Comparison of ENCODE assay signal across 23 cellular contexts in the genomic region with DNA sequence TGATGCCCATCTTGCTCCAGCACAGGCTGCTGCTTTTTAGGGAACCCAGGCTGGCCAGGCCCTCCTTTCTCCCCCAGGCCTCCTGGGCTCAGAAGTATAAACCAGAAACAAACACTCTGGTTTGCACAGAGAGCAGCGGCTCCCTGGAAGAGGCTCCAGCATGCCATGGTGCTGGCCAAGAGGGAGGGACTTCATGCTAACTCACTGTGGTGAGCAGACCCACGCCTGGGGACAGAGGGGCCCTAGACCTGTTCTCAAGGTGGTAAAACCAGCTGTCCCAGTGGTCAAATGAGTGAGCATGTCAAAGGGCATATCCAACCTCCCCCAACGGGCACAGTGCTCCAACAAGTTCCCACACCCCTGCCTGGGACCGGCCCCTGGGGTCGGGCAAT. TPM values are rescaled to one million over a fixed set of nuclear protein-coding genes. Genes with fewer than 3 reads are reported as not detected.
DNase-seq lines count a peak whose midpoint lies in the region; ATAC-seq and TF ChIP-seq lines count a peak whose summit lies in the region.
"Had no signal": no experiment of that assay in that cellular context is flagged by ENCODE, and none has a peak within 500 bp of the region (broad histone marks: within the 10 kb centered on the region; RNA-seq: fewer than 3 reads in every experiment).

No MANE protein-coding gene starts in this region.

- H3K9ac ChIP-seq in H9 (ENCODE audit: extremely low read depth, insufficient read length, low read length), result no peak overlapping the region
- H3K9ac ChIP-seq in endodermal cell (ENCODE audit: extremely low read depth, low read length, poor library complexity, severe bottlenecking), result no peak overlapping the region
- H3K9ac ChIP-seq: BLaER1 treated with 17β-estradiol and CSF1 and Interleukin-3, amounts not matched to agents 10 nM and 100 nM had no signal

- no peaks in the 10 kb centered on the region for H4K20me1 ChIP-seq in H9 (ENCODE audit: control insufficient read depth, insufficient read depth, insufficient read length)

- H3K9me3 Mint-ChIP-seq in activated CD8-positive, alpha-beta T cell treated with anti-CD3 and anti-CD28 coated beads, Interleukin-2, amount 10 ng/mL, durations not matched to agents 7 days and 5 days (ENCODE audit: insufficient read depth), result no peaks in the 10 kb centered on the region
- H3K9me3 Mint-ChIP-seq in H9 (no peaks in the 10 kb centered on the region), endodermal cell (no peaks in the 10 kb centered on the region)
- H3K9me3 Mint-ChIP-seq: brain; dendritic cell treated with granulocyte-macrophage colony-stimulating factor and Interleukin-4, amounts not matched to agents 40 ng/mL and 50 ng/mL, for 4 days; memory B cell; nephron progenitor cell had no signal

- H3K4ac ChIP-seq in H9 (ENCODE audit: low read depth, low read length), result no peak overlapping the region

- H4K8ac ChIP-seq in H9 (replicated peaks; ENCODE audit: insufficient read length, low read depth, low read length), result no peak overlapping the region

- peaks cover 91% of the 10 kb centered on the region for H3K36me3 Mint-ChIP-seq in activated CD8-positive, alpha-beta T cell treated with anti-CD3 and anti-CD28 coated beads, Interleukin-2, amount 10 ng/mL, durations not matched to agents 7 days and 5 days (ENCODE audit: low read depth)
- H3K36me3 Mint-ChIP-seq in H9 (ENCODE audit: insufficient read depth in 1 of 3, low read depth in 3 of 3) (peaks cover 0 to 9% (median 1%) of the 10 kb centered on the region in 3 experiments; a peak in 2 of 7 replicates), endodermal cell (ENCODE audit: low read depth) (no peaks in the 10 kb centered on the region)
- H3K36me3 Mint-ChIP-seq: memory B cell had no signal

- H4K91ac ChIP-seq in H9 (ENCODE audit: insufficient read length, low read depth, low read length), result no peak overlapping the region

- ATAC-seq in activated CD8-positive, alpha-beta T cell treated with anti-CD3 and anti-CD28 coated beads, Interleukin-2, amount 10 ng/mL, durations not matched to agents 7 days and 5 days, result no peak
- no peak for ATAC-seq in stimulated activated naive CD8-positive, alpha-beta T cell treated with anti-CD3 and anti-CD28 coated beads, Interleukin-15, Interleukin-2, amounts not matched to agents 100 U/mL and 50 U/mL, for 24 hours
- ATAC-seq: GM12878, upper lobe of right lung had no signal

- TF ChIP-seq CTCF in H9 (conservative IDR thresholded peaks at IDR 0.05), result no peak
- TF ChIP-seq CTCF in endodermal cell (conservative IDR thresholded peaks at IDR 0.05), result no peak

- peak; percentile 68 for DNase-seq in activated CD8-positive, alpha-beta memory T cell treated with anti-CD3 and anti-CD28 coated beads for 24 hours
- DNase-seq in activated CD8-positive, alpha-beta memory T cell treated with anti-CD3 and anti-CD28 coated beads, Interleukin-2, amount 50 U/mL, for 48 hours, result no peak
- DNase-seq in activated CD8-positive, alpha-beta T cell treated with anti-CD3 and anti-CD28 coated beads, Interleukin-2, amount 10 ng/mL, durations not matched to agents 7 days and 5 days, result no peak
- DNase-seq in stimulated activated naive CD8-positive, alpha-beta T cell treated with anti-CD3 and anti-CD28 coated beads, Interleukin-15, Interleukin-2, amounts not matched to agents 100 U/mL and 50 U/mL, for 24 hours, result peak; percentile 29
- DNase-seq in H9 (no peak), endodermal cell (no peak)
- no peak for DNase-seq in central memory CD4-positive, alpha-beta T cell
- DNase-seq: activated CD4-positive, CD25-positive, alpha-beta regulatory T cell treated with anti-CD3 and anti-CD28 coated beads, Interleukin-2, amount 50 U/mL, for 72 hours; activated gamma-delta T cell; foreskin melanocyte; NCI-H1105; NCI-H524; nephron progenitor cell; stimulated activated CD4-positive, alpha-beta T cell treated with anti-CD3 and anti-CD28 coated beads, Interleukin-1b, Interleukin-23, amount 100 ng/mL, for 48 hours; stomach; upper lobe of right lung had no signal

- H2BK15ac ChIP-seq in H9 (ENCODE audit: low read depth, low read length), result no peak overlapping the region

- H3K27ac ChIP-seq in angular gyrus (ENCODE audit: low read depth, low read length) (peak overlapping the region; percentile 2), H9 (ENCODE audit: insufficient read length, low read depth, low read length) (no peak overlapping the region), endodermal cell (ENCODE audit: low read depth, low read length) (no peak overlapping the region)
- H3K27ac ChIP-seq: BLaER1 treated with 17β-estradiol and CSF1 and Interleukin-3, amounts not matched to agents 10 nM and 100 nM; upper lobe of right lung had no signal

- no peak overlapping the region for H2BK12ac ChIP-seq in H9 (ENCODE audit: insufficient read length, low read depth, low read length)

- no peaks in the 10 kb centered on the region for H3K79me1 ChIP-seq in H9 (ENCODE audit: insufficient read depth, low read depth, low read length, poor library complexity, severe bottlenecking)

- H3K27me3 Mint-ChIP-seq in activated CD8-positive, alpha-beta T cell treated with anti-CD3 and anti-CD28 coated beads, Interleukin-2, amount 10 ng/mL, durations not matched to agents 7 days and 5 days (ENCODE audit: low read depth), result no peaks in the 10 kb centered on the region
- no peaks in the 10 kb centered on the region for H3K27me3 Mint-ChIP-seq in H9 (ENCODE audit: low read depth)
- H3K27me3 Mint-ChIP-seq in endodermal cell (ENCODE audit: insufficient read depth), result no peaks in the 10 kb centered on the region

- H3K4me3 ChIP-seq in endodermal cell (ENCODE audit: low read length), result no peak overlapping the region
- H3K4me3 ChIP-seq: BLaER1 treated with 17β-estradiol and CSF1 and Interleukin-3, amounts not matched to agents 10 nM and 100 nM; GM12878; stomach; upper lobe of right lung had no signal

- no peak overlapping the region for H3K14ac ChIP-seq in H9 (ENCODE audit: insufficient read depth, low read length)

- no peak overlapping the region for H3K56ac ChIP-seq in H9 (ENCODE audit: insufficient read length, low read depth, low read length)

- no peak overlapping the region for H4K5ac ChIP-seq in H9 (ENCODE audit: insufficient read length, low read depth, low read length)

- no peaks in the 10 kb centered on the region for H3K36me3 ChIP-seq in endodermal cell (ENCODE audit: control insufficient read depth, insufficient read depth, low read length)
- H3K36me3 ChIP-seq: stomach, upper lobe of right lung had no signal

- H2BK120ac ChIP-seq in H9 (ENCODE audit: low read depth, low read length, poor library complexity, severe bottlenecking), result no peak overlapping the region

- no peak overlapping the region for H3T11ph ChIP-seq in H9 (ENCODE audit: low read length)

- H2BK20ac ChIP-seq in H9 (ENCODE audit: low read depth, low read length, poor library complexity, severe bottlenecking), result no peak overlapping the region

- no CpG with 5 or more reads among the region's 5 CpGs for WGBS in H9 (ENCODE audit: extremely low coverage, insufficient read length, low lambda C conversion rate)
- 85 to 92% methylated on average over 2 to 5 of the region's 5 CpGs for WGBS in endodermal cell (ENCODE audit: insufficient coverage in 1 of 2, insufficient read length in 1 of 2), 2 experiments

- H3K4me2 ChIP-seq in H9 (ENCODE audit: insufficient read depth, insufficient read length, low read length), result no peak overlapping the region
- H3K4me2 ChIP-seq: BLaER1 treated with 17β-estradiol and CSF1 and Interleukin-3, amounts not matched to agents 10 nM and 100 nM had no signal

- no peaks in the 10 kb centered on the region for H3K9me3 ChIP-seq in H9 (ENCODE audit: control insufficient read depth, low read depth, low read length)
- no peaks in the 10 kb centered on the region for H3K9me3 ChIP-seq in endodermal cell (ENCODE audit: control insufficient read depth, low read length)
- H3K9me3 ChIP-seq: BLaER1 treated with 17β-estradiol and CSF1 and Interleukin-3, amounts not matched to agents 10 nM and 100 nM; stomach; upper lobe of right lung had no signal

- no peak overlapping the region for H2BK5ac ChIP-seq in H9 (ENCODE audit: insufficient read length, low read length)

- H2AFZ ChIP-seq in H9 (ENCODE audit: low read length), result no peak overlapping the region

- H3K4me1 ChIP-seq in H9 (ENCODE audit: insufficient read depth, low read length) (peaks cover 9% of the 10 kb centered on the region), endodermal cell (ENCODE audit: control insufficient read depth, insufficient read depth, low read length) (peaks cover 9% of the 10 kb centered on the region)
- H3K4me1 ChIP-seq: stomach, upper lobe of right lung had no signal

- H3K27ac Mint-ChIP-seq in activated CD8-positive, alpha-beta T cell treated with anti-CD3 and anti-CD28 coated beads, Interleukin-2, amount 10 ng/mL, durations not matched to agents 7 days and 5 days, result peak overlapping the region; percentile 98
- H3K27ac Mint-ChIP-seq in H9 (no peak overlapping the region), endodermal cell (no peak overlapping the region)
- H3K27ac Mint-ChIP-seq: dendritic cell treated with granulocyte-macrophage colony-stimulating factor and Interleukin-4, amounts not matched to agents 40 ng/mL and 50 ng/mL, for 4 days; memory B cell; nephron progenitor cell had no signal

- CTCF ChIA-PET in activated CD8-positive, alpha-beta T cell treated with anti-CD3 and anti-CD28 coated beads, Interleukin-2, amount 10 ng/mL, durations not matched to agents 7 days and 5 days (lab: Charles Lee), result interaction anchor here (1.4 to 5.6 kb wide), 3 partner anchors 8 to 23 kb away, joined by 3 to 41 read pairs (median 4); no protein-coding TSS in a partner anchor

- H2AK5ac ChIP-seq in H9 (ENCODE audit: insufficient read length, low read length), result no peak overlapping the region

- H3K23ac ChIP-seq in H9 (ENCODE audit: insufficient read length, low read depth, low read length), result no peak overlapping the region

- H3K79me2 ChIP-seq in H9 (ENCODE audit: insufficient read depth, low read length), result peaks cover 5% of the 10 kb centered on the region; the same call in 1 of the 2 replicates

- H3K4me1 Mint-ChIP-seq in activated CD8-positive, alpha-beta T cell treated with anti-CD3 and anti-CD28 coated beads, Interleukin-2, amount 10 ng/mL, durations not matched to agents 7 days and 5 days (ENCODE audit: low read depth), result peaks cover 97% of the 10 kb centered on the region
- H3K4me1 Mint-ChIP-seq in H9 (peaks cover 51 to 56% of the 10 kb centered on the region in 2 experiments), endodermal cell (peaks cover 37% of the 10 kb centered on the region)
- H3K4me1 Mint-ChIP-seq: memory B cell had no signal

- no peaks in the 10 kb centered on the region for H3K23me2 ChIP-seq in H9 (ENCODE audit: insufficient read length, low read depth, low read length, poor library complexity, severe bottlenecking)

- H3K4me3 Mint-ChIP-seq in activated CD8-positive, alpha-beta T cell treated with anti-CD3 and anti-CD28 coated beads, Interleukin-2, amount 10 ng/mL, durations not matched to agents 7 days and 5 days, result peak overlapping the region; percentile 88
- no peak overlapping the region for H3K4me3 Mint-ChIP-seq in H9
- no peak overlapping the region for H3K4me3 Mint-ChIP-seq in endodermal cell
- H3K4me3 Mint-ChIP-seq: dendritic cell treated with granulocyte-macrophage colony-stimulating factor and Interleukin-4, amounts not matched to agents 40 ng/mL and 50 ng/mL, for 4 days; memory B cell; nephron progenitor cell had no signal

- no peaks in the 10 kb centered on the region for H3K27me3 ChIP-seq in H9 (ENCODE audit: insufficient read depth, low read length)
- no peaks in the 10 kb centered on the region for H3K27me3 ChIP-seq in endodermal cell (ENCODE audit: control insufficient read depth, insufficient read depth, low read length, poor library complexity, severe bottlenecking)

- H3K18ac ChIP-seq in H9 (ENCODE audit: insufficient read length, low read depth, low read length), result no peak overlapping the region

- POLR2A ChIA-PET in activated CD8-positive, alpha-beta T cell treated with anti-CD3 and anti-CD28 coated beads, Interleukin-2, amount 10 ng/mL, durations not matched to agents 7 days and 5 days (lab: Charles Lee), result interaction anchor here (2.0 to 20.3 kb wide), 3 partner anchors 10 to 19 kb away, joined by 8 to 767 read pairs (median 22); a partner anchor contains a TSS

RNA-seq across cellular contexts. Expression of a gene that starts 15.5 kb away (rescaled TPM):
- total RNA-seq in activated CD8-positive, alpha-beta T cell treated with anti-CD3 and anti-CD28 coated beads, Interleukin-2, amount 10 ng/mL, durations not matched to agents 7 days and 5 days, result 10 to 100 TPM; 68.6 to 70.6 TPM
- total RNA-seq in H9 (2021) (4.9 and 5.1 TPM in 2 replicates), endodermal cell (1 to 10 TPM; 5.7 to 6.0 TPM)
- 1.2 TPM for polyA plus RNA-seq in endodermal cell (2013, experiment 1 of 2)
- 1.6 TPM for polyA plus RNA-seq in endodermal cell (2013, experiment 2 of 2)
- total RNA-seq: LHCN-M2 had no signal

Comparison
In these comparisons a context has a peak if more than half of its experiments do, and no peak if none do; other contexts are left out.
1. DNase-seq: peak in activated CD8-positive, alpha-beta memory T cell treated with anti-CD3 and anti-CD28 coated beads for 24 hours (single experiment) and stimulated activated naive CD8-positive, alpha-beta T cell treated with anti-CD3 and anti-CD28 coated beads, Interleukin-15, Interleukin-2, amounts not matched to agents 100 U/mL and 50 U/mL, for 24 hours (single experiment); none in activated CD8-positive, alpha-beta memory T cell treated with anti-CD3 and anti-CD28 coated beads, Interleukin-2, amount 50 U/mL, for 48 hours (single experiment), activated CD8-positive, alpha-beta T cell treated with anti-CD3 and anti-CD28 coated beads, Interleukin-2, amount 10 ng/mL, durations not matched to agents 7 days and 5 days (single experiment), H9 (single experiment), central memory CD4-positive, alpha-beta T cell (single experiment) and endodermal cell (single experiment).
2. RNA of a gene that starts 15.5 kb away (total RNA-seq): 68.6 to 70.6 TPM in activated CD8-positive, alpha-beta T cell treated with anti-CD3 and anti-CD28 coated beads, Interleukin-2, amount 10 ng/mL, durations not matched to agents 7 days and 5 days; 5.7 to 6.0 TPM in endodermal cell and 4.9 to 5.1 TPM in H9; every median in the first group is over 4 times any median in the second.